ENCODE assay signal across 1 cellular context in genomic region chr5:150508021-150508640, GRCh38.
TF ChIP-seq lines count a peak whose summit lies in the region.

NDST1 (plus strand) TSS chr5:150508131; CDS start chr5:150521255, 13,124 bp downstream.

TF ChIP-seq in HepG2, 621 proteins besides CTCF, POLR2A, EP300 and RAD21:
- TF ChIP-seq PLRG1 (conservative IDR thresholded peaks at IDR 0.05) (no peak), ZNF687 (CRISPR knock-in tag; IDR thresholded peaks at IDR 0.05) (peak; percentile 26; the same call in 1 of the 2 replicates)
